In the genomic region with DNA sequence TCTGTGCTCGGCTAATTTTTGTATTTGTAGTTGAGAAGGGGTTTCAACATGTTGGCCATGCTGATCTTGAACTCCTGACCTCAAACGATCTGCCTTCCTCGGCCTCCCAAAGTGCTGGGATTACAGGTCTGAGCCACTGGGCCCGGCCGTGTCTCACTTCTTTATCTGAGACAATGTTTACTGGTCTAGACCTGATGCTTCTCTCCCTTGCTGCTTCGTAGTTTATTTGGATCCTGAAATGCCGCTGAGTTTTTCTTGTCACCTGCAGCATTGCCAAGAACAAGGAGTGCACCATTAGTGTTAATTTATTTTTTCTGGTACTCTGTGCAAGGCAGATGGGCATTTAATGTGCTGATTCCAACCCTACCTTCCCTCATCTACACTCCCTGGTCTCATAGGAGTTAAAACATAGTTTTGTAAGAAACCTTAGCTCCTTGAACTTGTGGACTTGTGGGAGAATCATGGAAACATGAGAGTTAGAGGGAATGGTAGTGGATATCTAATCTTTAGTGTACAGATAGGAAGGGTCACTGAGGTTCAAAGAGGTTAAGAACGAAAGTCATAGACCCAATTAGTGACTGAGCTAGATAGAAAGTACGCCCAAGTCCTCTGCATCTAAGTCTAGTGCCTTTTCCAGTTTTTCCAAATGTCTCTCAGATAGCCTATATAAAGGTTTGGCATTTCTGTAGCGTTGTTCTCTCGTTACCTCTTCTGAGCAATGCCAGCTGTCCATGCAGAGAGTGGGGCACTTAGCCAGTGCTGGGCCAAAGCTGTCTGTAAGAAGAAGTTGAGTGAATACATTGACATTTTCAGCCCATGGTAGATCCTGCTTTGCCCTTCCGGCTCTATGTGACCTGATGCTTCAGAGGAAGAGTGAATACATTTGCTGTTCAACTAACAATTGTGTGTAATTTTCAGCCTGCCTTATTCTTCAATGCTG, we compare ENCODE assay signal across 10 cellular contexts.
DNase-seq lines count a peak whose midpoint lies in the region; ATAC-seq and TF ChIP-seq lines count a peak whose summit lies in the region.
"Had no signal": no experiment of that assay in that cellular context is flagged by ENCODE, and none has a peak within 500 bp of the region (broad histone marks: within the 10 kb centered on the region; RNA-seq: fewer than 3 reads in every experiment).

No MANE protein-coding gene starts in this region.

- POLR2A ChIA-PET in MCF 10A (lab: Yijun Ruan, JAX) = interaction anchor here (1.1 to 1.2 kb wide), 3 partner anchors 11 to 659 kb away, joined by 3 to 5 read pairs (median 3); no protein-coding TSS in a partner anchor

- TF ChIP-seq CTCF in MCF 10A (IDR thresholded peaks at IDR 0.05; ENCODE audit: unreplicated experiment) (no peak), mammary epithelial cell (conservative IDR thresholded peaks at IDR 0.05 in 1 of 2, IDR thresholded peaks at IDR 0.05 in 1 of 2; ENCODE audit: extremely low read depth in 1 of 2, insufficient read depth in 1 of 2, low read depth in 1 of 2, low read length in 2 of 2) (no peak), lower lobe of right lung (IDR thresholded peaks at IDR 0.05) (no peak), thoracic aorta (IDR thresholded peaks at IDR 0.05) (no peak)

- H3K27me3 ChIP-seq in mammary epithelial cell (ENCODE audit: insufficient read depth, low read length) (no peaks in the 10 kb centered on the region), lower lobe of right lung (ENCODE audit: low read depth) (no peaks in the 10 kb centered on the region), thoracic aorta (replicated peaks; ENCODE audit: insufficient read depth) (no peaks in the 10 kb centered on the region)

- no peak for ATAC-seq in lower lobe of right lung
- ATAC-seq in thoracic aorta (ENCODE audit: insufficient number of reproducible peaks, low FRiP score, low read depth) = no peak
- ATAC-seq in GM21367 (IDR thresholded peaks at IDR 0.05; ENCODE audit: unreplicated experiment) = no peak
- no peak for ATAC-seq in GM18873 (IDR thresholded peaks at IDR 0.05; ENCODE audit: low FRiP score, unreplicated experiment)

- BruUV-seq in MCF 10A (replicated peaks; lab: Mats Ljungman, UMichigan) = no TSS peak
- BruUV-seq in mammary epithelial cell (replicated peaks; lab: Mats Ljungman, UMichigan) = no TSS peak

- intact Hi-C loops in MCF 10A (cut with micrococcal nuclease) = no loop called here
- intact Hi-C loops in mammary epithelial cell (cut with micrococcal nuclease) = no loop called here
- intact Hi-C loops in lower lobe of right lung (cut with DNase I) = no loop called here

- no peaks in the 10 kb centered on the region for H4K20me1 ChIP-seq in mammary epithelial cell (ENCODE audit: insufficient read depth, low read length)

- H3K36me3 Mint-ChIP-seq in MCF 10A (ENCODE audit: insufficient read depth, unreplicated experiment) = peaks cover 7% of the 10 kb centered on the region

- 99% methylated on average over 10 of the region's 12 CpGs for WGBS in mammary epithelial cell (ENCODE audit: low coverage, missing lambda C conversion rate)

- no peaks in the 10 kb centered on the region for H3K27me3 Mint-ChIP-seq in MCF 10A (ENCODE audit: insufficient read depth, unreplicated experiment)

- H3K4me1 Mint-ChIP-seq in MCF 10A (ENCODE audit: insufficient read depth, unreplicated experiment) = no peaks in the 10 kb centered on the region

- peaks cover 24% of the 10 kb centered on the region for H3K79me2 ChIP-seq in mammary epithelial cell (ENCODE audit: insufficient read depth, low read length)

- no peak overlapping the region for H3K4me2 ChIP-seq in mammary epithelial cell (ENCODE audit: insufficient read depth, low read depth, low read length)

- no peak overlapping the region for H3K9ac ChIP-seq in mammary epithelial cell (ENCODE audit: insufficient read depth, low read length)

- no peaks in the 10 kb centered on the region for H3K9me3 Mint-ChIP-seq in MCF 10A (ENCODE audit: unreplicated experiment)

- in situ Hi-C loops in mammary epithelial cell (cut with MboI; ENCODE audit: low sequenced_read_pairs in 2 of 2) = loop anchor here in 1 of 2 donors (25.0 kb wide), 1 partner anchor 661 kb away; a partner anchor contains a TSS

- H3K4me3 ChIP-seq in mammary epithelial cell (replicated peaks in 1 of 3; ENCODE audit: insufficient read depth in 1 of 3, low read depth in 2 of 3, low read length in 3 of 3) (no peak overlapping the region), lower lobe of right lung (peak overlapping the region; percentile 26), thoracic aorta (peak overlapping the region; percentile 50)
- H3K4me3 ChIP-seq: skin epidermis had no signal

- H3K4me3 Mint-ChIP-seq in MCF 10A (ENCODE audit: unreplicated experiment) = no peak overlapping the region

- H3K27ac Mint-ChIP-seq in MCF 10A (ENCODE audit: low read depth, unreplicated experiment) = peak overlapping the region; percentile 52

- H3K4me1 ChIP-seq in mammary epithelial cell (ENCODE audit: insufficient read depth, low read length) = peaks cover 7% of the 10 kb centered on the region
- H3K4me1 ChIP-seq in lower lobe of right lung = peaks cover 46% of the 10 kb centered on the region
- peaks cover 53 to 77% of the 10 kb centered on the region in 2 donors for H3K4me1 ChIP-seq in thoracic aorta (ENCODE audit: control insufficient read depth in 1 of 2, low read depth in 2 of 2)

- no peaks in the 10 kb centered on the region for H3K9me3 ChIP-seq in mammary epithelial cell (replicated peaks; ENCODE audit: insufficient read depth, low read length)
- H3K9me3 ChIP-seq in lower lobe of right lung = no peaks in the 10 kb centered on the region
- no peaks in the 10 kb centered on the region for H3K9me3 ChIP-seq in thoracic aorta

- H2AFZ ChIP-seq in mammary epithelial cell (ENCODE audit: low read depth, low read length) = no peak overlapping the region

- DNase-seq in MCF 10A (ENCODE audit: unreplicated experiment) (no peak), mammary epithelial cell (no peak), caudate nucleus (lab: John Stamatoyannopoulos, UW) (peak in 1 of 61 donors; percentile 75), lower lobe of right lung (no peak), thoracic aorta (ENCODE audit: low spot score) (no peak), KG1 (lab: John Stamatoyannopoulos, UW) (no peak)
- DNase-seq: NCI-H82 had no signal

- dilution Hi-C loops in mammary epithelial cell (cut with HindIII; ENCODE audit: low sequenced_read_pairs) = no loop called here

- H3K36me3 ChIP-seq in mammary epithelial cell (ENCODE audit: insufficient read depth, low read length) (no peaks in the 10 kb centered on the region), lower lobe of right lung (no peaks in the 10 kb centered on the region), thoracic aorta (no peaks in the 10 kb centered on the region)

- CTCF ChIA-PET in MCF 10A (lab: Yijun Ruan, JAX) = interaction anchor here (0.6 kb wide), 2 partner anchors 254 to 657 kb away, joined by 3 to 4 read pairs; no protein-coding TSS in a partner anchor
- CTCF ChIA-PET in mammary epithelial cell (lab: Charles Lee; ENCODE audit: low non-redundant PET) = no interaction called here

- H3K27ac ChIP-seq in mammary epithelial cell (ENCODE audit: insufficient read depth, low read depth, low read length) = no peak overlapping the region
- peak overlapping the region; percentile 16 for H3K27ac ChIP-seq in caudate nucleus (ENCODE audit: low read depth, low read length)
- peak overlapping the region; percentile 51 for H3K27ac ChIP-seq in lower lobe of right lung
- peak overlapping the region in 1 of 2 donors; percentile 31 for H3K27ac ChIP-seq in thoracic aorta

Comparison
In these comparisons a context has a peak if more than half of its experiments do, and no peak if none do; other contexts are left out.
1. H3K4me3 ChIP-seq: peak in lower lobe of right lung (single experiment) and thoracic aorta (single experiment); none in mammary epithelial cell (0 of 3).